Comparison of ENCODE assay signal across 1 cellular context in the genomic region with DNA sequence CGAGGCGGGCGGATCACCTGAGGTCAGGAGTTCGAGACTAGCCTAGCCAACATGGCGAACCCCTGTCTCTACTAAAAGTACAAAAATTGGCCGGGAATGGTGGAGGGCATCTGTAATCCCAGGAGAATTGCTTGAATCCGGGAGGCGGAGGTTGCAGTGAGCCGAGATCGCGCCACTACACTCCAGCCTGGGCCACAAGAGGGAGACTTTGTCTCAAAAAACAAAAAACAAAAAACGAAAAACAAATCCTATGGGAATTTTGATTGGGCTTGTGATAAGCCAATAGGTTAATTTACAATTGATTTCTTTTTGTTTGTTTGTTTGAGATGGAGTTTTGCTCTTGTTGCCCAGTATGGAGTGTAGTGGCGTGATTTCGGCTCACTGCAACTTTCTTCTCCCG.
TF ChIP-seq lines count a peak whose summit lies in the region.

No MANE protein-coding gene starts in this region.

TF ChIP-seq in K562, 482 proteins besides CTCF, POLR2A, EP300 and RAD21:
- no peak for TF ChIP-seq SRF (CRISPR knock-in tag; IDR thresholded peaks at IDR 0.05)
- no peak for TF ChIP-seq PHTF2 (CRISPR knock-in tag; IDR thresholded peaks at IDR 0.05)
- TF ChIP-seq ATF3 (IDR thresholded peaks at IDR 0.05), result no peak
- no peak for TF ChIP-seq ATF3 (CRISPR knock-in tag; conservative IDR thresholded peaks at IDR 0.05)
- 0 out of 2 replicates have a peak, but pooled peaks have one; percentile 11 for TF ChIP-seq DEAF1 (CRISPR knock-in tag; IDR thresholded peaks at IDR 0.05)
- TF ChIP-seq ZNF133 (CRISPR knock-in tag; IDR thresholded peaks at IDR 0.05), result no peak
- no peak for TF ChIP-seq KHSRP (IDR thresholded peaks at IDR 0.05)
- TF ChIP-seq RBM34 (IDR thresholded peaks at IDR 0.05; ENCODE audit: borderline replicate concordance, insufficient read depth, low read length), result no peak
- TF ChIP-seq CTCFL (IDR thresholded peaks at IDR 0.05; ENCODE audit: borderline replicate concordance, insufficient read depth, low read depth, low read length, poor library complexity, severe bottlenecking), result peak; percentile 33
- no peak for TF ChIP-seq ZNF830 (CRISPR knock-in tag; IDR thresholded peaks at IDR 0.05)
- TF ChIP-seq ARHGAP35 (IDR thresholded peaks at IDR 0.05; ENCODE audit: partially characterized antibody), result no peak
- TF ChIP-seq BCOR (IDR thresholded peaks at IDR 0.05), result 0 out of 2 replicates have a peak, but pooled peaks have one; percentile 9
- TF ChIP-seq ZBTB34 (CRISPR knock-in tag; IDR thresholded peaks at IDR 0.05), result no peak
- no peak for TF ChIP-seq HDAC8 (tag; IDR thresholded peaks at IDR 0.05)
TF ChIP-seq in K562: peak in this region for 3.
